In genomic region chr4:98928505-98929340, GRCh38 we compare ENCODE assay signal across 8 cellular contexts. TPM values are rescaled to one million over a fixed set of nuclear protein-coding genes. Genes with fewer than 3 reads are reported as not detected.
DNase-seq lines count a peak whose midpoint lies in the region; ATAC-seq and TF ChIP-seq lines count a peak whose summit lies in the region.

Gene EIF4E (minus strand): TSS chr4:98929133. CDS start chr4:98929112, 21 bp downstream.

- H3K9ac ChIP-seq in mucosa of rectum (ENCODE audit: low read depth in 1 of 2, low read length in 2 of 2), result peak within 1 kb of the TSS; percentile 94 to 98

- POLR2A ChIA-PET in PC-9 (lab: Charles Lee; ENCODE audit: unreplicated experiment), result interaction anchor here (0.6 to 0.7 kb wide), 5 partner anchors 64 to 786 kb away, joined by 4 to 49 read pairs (median 13); no protein-coding TSS in a partner anchor

- peak; percentile 99 for DNase-seq in DMS53 (lab: John Stamatoyannopoulos, UW)
- DNase-seq in Jurkat, Clone E6-1 (ENCODE audit: low read depth, low spot score), result peak; percentile 99
- peak; percentile 90 to 98 for DNase-seq in PC-9
- DNase-seq in activated T-cell treated with anti-CD3 and anti-CD28 coated beads, Interleukin-2, amount 50 U/mL, for 1 hour, result peak; percentile 91
- peak; percentile 99 for DNase-seq in erythroblast (lab: John Stamatoyannopoulos, UW)
- DNase-seq in stimulated activated CD8-positive, alpha-beta memory T cell treated with anti-CD3 and anti-CD28 coated beads, Interleukin-4, amount 100 ng/mL, for 48 hours, result peak; percentile 94

- H3K27ac ChIP-seq in PC-9 (peak within 1 kb of the TSS; percentile 95), mucosa of rectum (ENCODE audit: low read depth in 2 of 2, low read length in 2 of 2) (peak within 1 kb of the TSS; percentile 96 to 98)

- H3K27me3 ChIP-seq in PC-9 (ENCODE audit: insufficient read depth, low read depth) (no peaks in the 10 kb centered on the region), mucosa of rectum (ENCODE audit: control insufficient read depth in 2 of 2, insufficient read depth in 2 of 2, low read length in 2 of 2) (no peaks in the 10 kb centered on the region)

- CTCF ChIA-PET in PC-9 (lab: Charles Lee), result interaction anchor here (0.7 to 1.7 kb wide), 3 partner anchors 12 to 587 kb away, joined by 3 to 10 read pairs (median 3); partner anchors contain the start of gene METAP1

- peak; percentile 66 for ATAC-seq in GM21619 (IDR thresholded peaks at IDR 0.05; ENCODE audit: unreplicated experiment)

- intact Hi-C loops in PC-9 (cut with micrococcal nuclease; ENCODE audit: unreplicated experiment), result loop anchor here (1.0 to 2.0 kb wide), 3 partner anchors 67 to 462 kb away; partner anchors contain the start of genes METAP1 and TSPAN5

- no peaks in the 10 kb centered on the region for H3K9me2 ChIP-seq in PC-9 (ENCODE audit: insufficient read depth)

- peaks cover 16% of the 10 kb centered on the region for H3F3A ChIP-seq in PC-9 (ENCODE audit: insufficient read depth, low read depth)

- H3K36me3 ChIP-seq in PC-9 (ENCODE audit: low read depth) (0 out of 2 replicates have a peak, but pooled peaks cover 6% of the 10 kb centered on the region), mucosa of rectum (ENCODE audit: control insufficient read depth in 2 of 2, insufficient read depth in 2 of 2, low read length in 2 of 2) (no peaks in the 10 kb centered on the region)

- peak within 1 kb of the TSS; percentile 93 for H3K4me2 ChIP-seq in PC-9

- BruUV-seq in PC-9 (replicated peaks; lab: Mats Ljungman, UMichigan), result no TSS peak

- TF ChIP-seq CTCF in PC-9 (conservative IDR thresholded peaks at IDR 0.05), result no peak

- H3K79me2 ChIP-seq in PC-9 (ENCODE audit: low read depth), result peaks cover 52% of the 10 kb centered on the region

- peak within 1 kb of the TSS; percentile 96 for H2AFZ ChIP-seq in PC-9

- no peaks in the 10 kb centered on the region; the same call in 1 of the 2 replicates for H3K9me3 ChIP-seq in PC-9 (ENCODE audit: insufficient read depth, low read depth)
- no peaks in the 10 kb centered on the region for H3K9me3 ChIP-seq in mucosa of rectum (ENCODE audit: control insufficient read depth in 2 of 2, low read length in 2 of 2)

- peaks cover 42% of the 10 kb centered on the region for H4K20me1 ChIP-seq in PC-9 (ENCODE audit: insufficient read depth)

- H3K4me1 ChIP-seq in PC-9 (replicated peaks; ENCODE audit: insufficient read depth), result peaks cover 17% of the 10 kb centered on the region
- peaks cover 8 to 22% of the 10 kb centered on the region in 2 donors for H3K4me1 ChIP-seq in mucosa of rectum (ENCODE audit: control insufficient read depth in 2 of 2, insufficient read depth in 2 of 2, low read length in 2 of 2)

- H3K4me3 ChIP-seq in Jurkat, Clone E6-1 (ENCODE audit: low read length), result peak within 1 kb of the TSS; percentile 89
- peak within 1 kb of the TSS; percentile 96 for H3K4me3 ChIP-seq in PC-9
- H3K4me3 ChIP-seq in mucosa of rectum (ENCODE audit: low read length in 2 of 2), result peak within 1 kb of the TSS; percentile 95 to 96

- peak; percentile 56 for TF ChIP-seq POLR2A in erythroblast (IDR thresholded peaks at IDR 0.05; ENCODE audit: low read length)

RNA-seq across cellular contexts. Expression of gene EIF4E, which starts in this region (rescaled TPM):
- polyA plus RNA-seq in Jurkat, Clone E6-1 (2012; ENCODE audit: insufficient read depth, insufficient read length), result 117 TPM
- 47.1 and 59.6 TPM in 2 replicates for total RNA-seq in PC-9 (2021)

Comparison
In these comparisons a context has a peak if more than half of its experiments do, and no peak if none do; other contexts are left out.
1. Peak in every context shown above with its lines: DNase-seq, ATAC-seq, H3K4me3 ChIP-seq and H3K27ac ChIP-seq.